In the genomic region with DNA sequence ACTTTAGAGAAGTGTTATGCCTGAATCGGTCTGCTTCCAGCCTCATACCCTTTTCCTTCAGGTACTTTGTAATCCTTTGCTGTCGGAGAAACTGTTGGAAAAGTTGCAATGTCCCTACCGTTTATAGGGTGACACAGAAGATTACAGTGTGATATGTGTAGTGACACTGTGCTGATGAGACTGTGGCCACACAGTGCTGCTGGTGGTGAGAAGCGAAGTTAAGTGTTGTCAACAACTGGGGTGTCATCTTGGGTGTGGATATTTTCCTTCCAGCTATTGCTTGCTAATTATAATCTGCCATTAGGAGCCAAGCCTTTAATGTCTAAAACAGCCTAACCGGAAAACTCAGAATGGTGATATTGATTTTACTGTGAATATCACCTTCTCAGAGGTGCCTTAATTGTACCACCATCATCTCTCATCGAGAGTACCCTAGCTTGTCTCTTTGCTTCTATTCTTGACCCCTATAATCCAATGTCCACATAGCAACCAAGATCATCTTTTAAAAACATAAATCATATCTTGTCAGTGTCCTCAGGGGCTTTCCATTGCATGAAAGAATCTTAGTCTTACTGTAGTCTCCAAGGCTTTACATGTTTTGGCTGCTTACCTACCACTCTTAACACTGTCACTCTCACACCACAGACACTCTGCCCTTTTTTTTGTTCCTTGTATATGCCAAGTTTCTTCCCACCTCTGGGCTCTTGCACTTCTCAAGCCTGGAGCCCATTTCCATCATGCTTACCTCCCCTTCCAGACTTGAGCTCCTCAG, we compare ENCODE assay signal across 1 cellular context.
TF ChIP-seq lines count a peak whose summit lies in the region.

No MANE protein-coding gene starts in this region.

TF ChIP-seq in GM23338, 12 proteins besides CTCF, POLR2A, EP300 and RAD21 (continued from another document):
- no peak for TF ChIP-seq POLR2AphosphoS5 (IDR thresholded peaks at IDR 0.05; ENCODE audit: low read depth)
- TF ChIP-seq CREB1 (CRISPR knock-in tag; IDR thresholded peaks at IDR 0.05; ENCODE audit: low read depth): no peak
